9 cellular contexts compared by ENCODE assay signal in genomic region chr2:219736196-219736595, GRCh38.
DNase-seq lines count a peak whose midpoint lies in the region; ATAC-seq and FAIRE-seq lines count a peak whose summit lies in the region.
"Had no signal": no experiment of that assay in that cellular context is flagged by ENCODE, and none has a peak within 500 bp of the region (broad histone marks: within the 10 kb centered on the region; RNA-seq: fewer than 3 reads in every experiment).

No MANE protein-coding gene starts in this region.

- H3K27me3 Mint-ChIP-seq in stimulated activated naive CD8-positive, alpha-beta T cell treated with anti-CD3 and anti-CD28 coated beads, Interleukin-15, amount 100 ng/mL, for 72 hours, result peaks cover 31% of the 10 kb centered on the region

- H3K9me3 Mint-ChIP-seq in stimulated activated naive CD8-positive, alpha-beta T cell treated with anti-CD3 and anti-CD28 coated beads, Interleukin-15, amount 100 ng/mL, for 72 hours, result no peaks in the 10 kb centered on the region

- DNase-seq in DMS 273 (lab: John Stamatoyannopoulos, UW; ENCODE audit: unreplicated experiment), result peak; percentile 88
- DNase-seq in LHCN-M2 (ENCODE audit: low read depth), result peak; percentile 67
- DNase-seq in OCI-M1 (lab: John Stamatoyannopoulos, UW), result peak; percentile 72
- DNase-seq in middle frontal gyrus (ENCODE audit: extremely low spot score, low spot score), result peak; percentile 51
- DNase-seq in stimulated activated naive CD8-positive, alpha-beta T cell treated with anti-CD3 and anti-CD28 coated beads, Interleukin-15, amount 100 ng/mL, for 72 hours, result no peak
- no peak for DNase-seq in T-helper 1 cell

- H3K4me1 Mint-ChIP-seq in stimulated activated naive CD8-positive, alpha-beta T cell treated with anti-CD3 and anti-CD28 coated beads, Interleukin-15, amount 100 ng/mL, for 72 hours, result no peaks in the 10 kb centered on the region
- H3K4me1 Mint-ChIP-seq: IgD-negative memory B cell had no signal

- FAIRE-seq in endometrium (lab: Jason Lieb, UNC), result peak; percentile 96

- no peak overlapping the region for H3K27ac Mint-ChIP-seq in stimulated activated naive CD8-positive, alpha-beta T cell treated with anti-CD3 and anti-CD28 coated beads, Interleukin-15, amount 100 ng/mL, for 72 hours
- H3K27ac Mint-ChIP-seq: IgD-negative memory B cell had no signal

- no peak for ATAC-seq in GM21723 (IDR thresholded peaks at IDR 0.05; ENCODE audit: unreplicated experiment)
- no peak for ATAC-seq in stimulated activated naive CD8-positive, alpha-beta T cell treated with anti-CD3 and anti-CD28 coated beads, Interleukin-15, amount 100 ng/mL, for 72 hours

- H3K4me3 Mint-ChIP-seq in stimulated activated naive CD8-positive, alpha-beta T cell treated with anti-CD3 and anti-CD28 coated beads, Interleukin-15, amount 100 ng/mL, for 72 hours, result no peak overlapping the region
- H3K4me3 Mint-ChIP-seq: IgD-negative memory B cell had no signal

Comparison
In these comparisons a context has a peak if more than half of its experiments do, and no peak if none do; other contexts are left out.
1. DNase-seq: peak in DMS 273 (single experiment), LHCN-M2 (single experiment), OCI-M1 (single experiment) and middle frontal gyrus (single experiment); none in stimulated activated naive CD8-positive, alpha-beta T cell treated with anti-CD3 and anti-CD28 coated beads, Interleukin-15, amount 100 ng/mL, for 72 hours (0 of 2) and T-helper 1 cell (0 of 5).